Comparison of ENCODE assay signal across 18 cellular contexts in genomic region chr4:109125084-109125483, GRCh38.
"Had no signal": no experiment of that assay in that cellular context is flagged by ENCODE, and none has a peak within 500 bp of the region (broad histone marks: within the 10 kb centered on the region; RNA-seq: fewer than 3 reads in every experiment).

No MANE protein-coding gene starts in this region.

- H3K4me1 ChIP-seq: gastroesophageal sphincter, heart right ventricle, prostate gland, right atrium auricular region, tibial nerve had no signal

- H3K4me3 ChIP-seq: gastroesophageal sphincter, heart right ventricle, mucosa of descending colon, prostate gland, right atrium auricular region, skin epidermis, tibial nerve had no signal

- H3K4me3 Mint-ChIP-seq: activated naive CD4-positive, alpha-beta T cell treated with anti-CD3 and anti-CD28 coated beads, Interleukin-2, amount 50 U/mL, for 24 hours; memory B cell; naive thymus-derived CD4-positive, alpha-beta T cell; stimulated activated naive CD8-positive, alpha-beta T cell treated with anti-CD3 and anti-CD28 coated beads, Interleukin-15, Interleukin-2, amounts not matched to agents 100 ng/mL and 50 ng/mL, for 24 hours had no signal

- H3K9me3 ChIP-seq: mucosa of descending colon, prostate gland, right atrium auricular region, tibial nerve had no signal

- H3K27ac Mint-ChIP-seq: activated naive CD4-positive, alpha-beta T cell treated with anti-CD3 and anti-CD28 coated beads, Interleukin-2, amount 50 U/mL, for 24 hours; memory B cell; naive thymus-derived CD4-positive, alpha-beta T cell; stimulated activated naive CD8-positive, alpha-beta T cell treated with anti-CD3 and anti-CD28 coated beads, Interleukin-15, Interleukin-2, amounts not matched to agents 100 ng/mL and 50 ng/mL, for 24 hours had no signal

- H3K27ac ChIP-seq: gastroesophageal sphincter, heart right ventricle, prostate gland, right atrium auricular region, skin epidermis, tibial nerve had no signal

- H3K27me3 ChIP-seq: gastroesophageal sphincter, heart right ventricle, right atrium auricular region, tibial nerve had no signal

- DNase-seq: activated CD4-positive, CD25-positive, alpha-beta regulatory T cell treated with anti-CD3 and anti-CD28 coated beads, Interleukin-2, amount 50 U/mL, for 72 hours; activated gamma-delta T cell; cerebellar nuclear complex; cortex of kidney; heart right ventricle; mucosa of descending colon; naive thymus-derived CD4-positive, alpha-beta T cell had no signal

- ATAC-seq: esophagus mucosa; gastroesophageal sphincter; heart right ventricle; mucosa of descending colon; naive thymus-derived CD4-positive, alpha-beta T cell had no signal

- H3K4me1 Mint-ChIP-seq: memory B cell had no signal

- FAIRE-seq: bronchial epithelial cell, urothelium cell line had no signal

- H3K36me3 ChIP-seq: gastroesophageal sphincter, heart right ventricle, prostate gland, right atrium auricular region, tibial nerve had no signal

- H3K9me3 Mint-ChIP-seq: memory B cell; stimulated activated naive CD8-positive, alpha-beta T cell treated with anti-CD3 and anti-CD28 coated beads, Interleukin-15, Interleukin-2, amounts not matched to agents 100 ng/mL and 50 ng/mL, for 24 hours had no signal

- H3K36me3 Mint-ChIP-seq: activated naive CD4-positive, alpha-beta T cell treated with anti-CD3 and anti-CD28 coated beads, Interleukin-2, amount 50 U/mL, for 24 hours; memory B cell; naive thymus-derived CD4-positive, alpha-beta T cell had no signal
